ENCODE assay signal across 16 cellular contexts in the genomic region with DNA sequence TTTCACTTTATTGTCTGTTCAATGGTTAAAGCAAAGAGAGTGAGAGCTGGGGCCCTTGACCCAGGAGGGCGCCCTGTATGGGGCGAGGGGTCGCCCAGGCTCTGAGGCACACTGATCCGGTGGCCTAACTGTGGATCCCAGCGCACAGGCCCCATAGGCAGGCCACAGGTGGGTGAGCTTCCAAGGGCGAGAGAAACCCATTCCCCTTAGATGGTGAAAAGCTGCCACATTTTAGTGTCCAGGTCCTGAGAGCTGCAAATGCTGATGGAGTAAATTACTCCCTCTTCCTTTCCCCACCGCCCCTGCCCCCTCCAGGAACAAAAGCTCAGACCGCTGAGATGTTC. TPM values are rescaled to one million over a fixed set of nuclear protein-coding genes. Genes with fewer than 3 reads are reported as not detected.
"Had no signal": no experiment of that assay in that cellular context is flagged by ENCODE, and none has a peak within 500 bp of the region (broad histone marks: within the 10 kb centered on the region; RNA-seq: fewer than 3 reads in every experiment).

No MANE protein-coding gene starts in this region.

- H3K4me3 ChIP-seq: ascending aorta, pancreas, thyroid gland, uterus had no signal

- H3K36me3 Mint-ChIP-seq: natural killer cell treated with Interleukin-12 subunit alpha and Interleukin-12 subunit beta and Interleukin-15 and Interleukin-18, amount 100 ng/mL, for 72 hours had no signal

- ATAC-seq: activated CD8-positive, alpha-beta T cell treated with anti-CD3 and anti-CD28 coated beads, Interleukin-2, amount 10 ng/mL, durations not matched to agents 7 days and 5 days; left colon; natural killer cell treated with Interleukin-12 subunit alpha and Interleukin-12 subunit beta and Interleukin-15 and Interleukin-18, amount 100 ng/mL, for 72 hours; pancreas had no signal

- H3K4me1 ChIP-seq: uterus had no signal

- H3K9me3 ChIP-seq: ascending aorta, esophagus squamous epithelium, pancreas, thyroid gland, uterus had no signal

- H3K4me3 Mint-ChIP-seq: activated CD8-positive, alpha-beta T cell treated with anti-CD3 and anti-CD28 coated beads, Interleukin-2, amount 10 ng/mL, durations not matched to agents 7 days and 5 days had no signal

- FAIRE-seq: pancreas had no signal

- H3K27ac Mint-ChIP-seq: activated CD8-positive, alpha-beta T cell treated with anti-CD3 and anti-CD28 coated beads, Interleukin-2, amount 10 ng/mL, durations not matched to agents 7 days and 5 days; activated T-helper 2 cell treated with anti-CD3 and anti-CD28 coated beads, Interferon-gamma antibody, Interleukin-2, Interleukin-4, amounts not matched to agents 10 μg/mL and 5 μg/mL and 100 μg/mL, durations not matched to agents 14 hours and 24 hours and 36 hours; natural killer cell treated with Interleukin-12 subunit alpha and Interleukin-12 subunit beta and Interleukin-15 and Interleukin-18, amount 100 ng/mL, for 72 hours had no signal

- H3K27ac ChIP-seq: ascending aorta, esophagus squamous epithelium, pancreas, thyroid gland, uterus had no signal

- H3K36me3 ChIP-seq: ascending aorta, esophagus squamous epithelium, pancreas, thyroid gland, uterus had no signal

- H3K9me3 Mint-ChIP-seq: activated T-helper 2 cell treated with anti-CD3 and anti-CD28 coated beads, Interferon-gamma antibody, Interleukin-2, Interleukin-4, amounts not matched to agents 10 μg/mL and 5 μg/mL and 100 μg/mL, durations not matched to agents 14 hours and 24 hours and 36 hours; natural killer cell treated with Interleukin-12 subunit alpha and Interleukin-12 subunit beta and Interleukin-15 and Interleukin-18, amount 100 ng/mL, for 72 hours had no signal

- DNase-seq: activated CD4-positive, alpha-beta T cell treated with anti-CD3 and anti-CD28 coated beads for 48 hours; activated CD8-positive, alpha-beta T cell treated with anti-CD3 and anti-CD28 coated beads, Interleukin-2, amount 10 ng/mL, durations not matched to agents 7 days and 5 days; esophagus squamous epithelium; foreskin melanocyte; head of caudate nucleus; left colon; T-helper 1 cell; thyroid gland; uterus had no signal

RNA-seq across cellular contexts. Expression of a gene that starts 5.9 kb away (rescaled TPM):
- total RNA-seq: activated CD8-positive, alpha-beta T cell treated with anti-CD3 and anti-CD28 coated beads, Interleukin-2, amount 10 ng/mL, durations not matched to agents 7 days and 5 days; ascending aorta; esophagus squamous epithelium; mononuclear cell; pancreas; renal cortical epithelial cell; uterus had no signal
- polyA plus RNA-seq: pancreas had no signal

RNA-seq across cellular contexts. Expression of a gene that starts 23.3 kb away (rescaled TPM):
- total RNA-seq: activated CD8-positive, alpha-beta T cell treated with anti-CD3 and anti-CD28 coated beads, Interleukin-2, amount 10 ng/mL, durations not matched to agents 7 days and 5 days; ascending aorta; esophagus squamous epithelium; lung microvascular endothelial cell; mononuclear cell; natural killer cell treated with Interleukin-12 subunit alpha and Interleukin-12 subunit beta and Interleukin-15 and Interleukin-18, amount 100 ng/mL, for 72 hours; renal cortical epithelial cell had no signal
